In the genomic region with DNA sequence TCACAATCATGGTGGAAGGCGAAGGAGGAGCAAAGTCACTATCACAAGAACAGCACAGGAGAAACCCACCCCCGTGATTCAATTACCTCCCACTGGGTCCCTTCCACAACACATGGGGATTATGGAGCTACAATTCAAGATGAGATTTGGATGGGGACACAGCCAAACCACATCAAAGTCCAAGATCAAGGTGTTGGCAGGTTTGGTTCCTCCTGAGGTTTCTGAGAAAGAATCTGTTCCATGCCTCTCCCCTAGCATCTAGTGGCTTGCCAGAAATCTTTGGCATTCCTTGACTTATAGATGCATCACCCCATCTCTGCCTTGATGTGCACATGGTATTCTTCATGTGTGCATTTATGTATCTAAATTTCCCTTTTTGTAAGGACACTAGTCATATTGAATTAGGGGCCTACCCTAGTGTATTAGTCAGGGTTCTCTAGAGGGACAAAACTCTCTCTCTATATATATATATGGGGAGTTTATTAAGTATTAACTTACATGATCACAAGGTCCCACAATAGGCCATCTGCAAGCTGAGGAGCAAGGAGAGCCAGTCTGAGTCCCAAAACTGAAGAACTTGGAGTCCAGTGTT, we compare ENCODE assay signal across 9 cellular contexts. TPM values are rescaled to one million over a fixed set of nuclear protein-coding genes. Genes with fewer than 3 reads are reported as not detected.
DNase-seq lines count a peak whose midpoint lies in the region; ATAC-seq lines count a peak whose summit lies in the region.
"Not testable (repeated sequence)": the region's sequence is repeated elsewhere in the genome, so short reads cannot be mapped to it uniquely, and the experiment has no call there.
"Had no signal": no experiment of that assay in that cellular context is flagged by ENCODE, and none has a peak within 500 bp of the region (broad histone marks: within the 10 kb centered on the region; RNA-seq: fewer than 3 reads in every experiment).

No MANE protein-coding gene starts in this region.

- not testable (repeated sequence) for H2AK5ac ChIP-seq in mesenchymal stem cell (ENCODE audit: low read length, severe bottlenecking)

- H3K27ac Mint-ChIP-seq in CD4-positive, alpha-beta memory T cell, result peak overlapping the region; percentile 3 to 97 (median 83)
- H3K27ac Mint-ChIP-seq in T-helper 1 cell treated with Interleukin-12 subunit alpha and Interleukin-12 subunit beta and Interleukin-4 antibody, amounts not matched to agents 30 μg/mL and 1 μg/mL, for 36 hours, result peak overlapping the region; percentile 8
- peak overlapping the region; percentile 61 for H3K27ac Mint-ChIP-seq in activated CD8-positive, alpha-beta T cell treated with anti-CD3 and anti-CD28 coated beads, Interleukin-2, amount 10 ng/mL, durations not matched to agents 7 days and 5 days
- H3K27ac Mint-ChIP-seq in activated naive CD8-positive, alpha-beta T cell, result peak overlapping the region; percentile 89

- peak overlapping the region; percentile 41 for H4K8ac ChIP-seq in mesenchymal stem cell (ENCODE audit: low read length)

- H3K23ac ChIP-seq in mesenchymal stem cell (ENCODE audit: low read length in 2 of 2), result not testable (repeated sequence)

- not testable (repeated sequence) for H3K27me3 Mint-ChIP-seq in CD4-positive, alpha-beta memory T cell; T-helper 1 cell treated with Interleukin-12 subunit alpha and Interleukin-12 subunit beta and Interleukin-4 antibody, amounts not matched to agents 30 μg/mL and 1 μg/mL, for 36 hours (ENCODE audit: low read depth); activated CD8-positive, alpha-beta T cell treated with anti-CD3 and anti-CD28 coated beads, Interleukin-2, amount 10 ng/mL, durations not matched to agents 7 days and 5 days (ENCODE audit: low read depth); activated naive CD8-positive, alpha-beta T cell

- H3K4me3 ChIP-seq in CD4-positive, alpha-beta memory T cell (ENCODE audit: low read length in 2 of 2); Jurkat, Clone E6-1 (ENCODE audit: low read length); mesenchymal stem cell (ENCODE audit: insufficient read depth in 1 of 2, low read depth in 1 of 2, low read length in 2 of 2): not testable (repeated sequence)

- POLR2A ChIA-PET in CD4-positive, alpha-beta memory T cell (lab: Charles Lee; ENCODE audit: partially characterized antibody), result interaction anchor here (1.3 to 2.3 kb wide), 2 partner anchors 30 to 35 kb away, joined by 3 to 20 read pairs; no protein-coding TSS in a partner anchor
- POLR2A ChIA-PET in activated CD8-positive, alpha-beta T cell treated with anti-CD3 and anti-CD28 coated beads, Interleukin-2, amount 10 ng/mL, durations not matched to agents 7 days and 5 days (lab: Charles Lee), result interaction anchor here (1.5 kb wide), 1 partner anchor 55 kb away, joined by 4 read pairs; no protein-coding TSS in a partner anchor

- not testable (repeated sequence) for H3K4me2 ChIP-seq in mesenchymal stem cell (ENCODE audit: low read length, poor library complexity, severe bottlenecking)

- 86% methylated on average over 1 of the region's 2 CpGs for WGBS in mesenchymal stem cell

- H3K9me3 ChIP-seq in CD4-positive, alpha-beta memory T cell (ENCODE audit: control insufficient read depth in 1 of 2, low read length in 2 of 2); mesenchymal stem cell (ENCODE audit: control insufficient read depth, low read length): not testable (repeated sequence)

- not testable (repeated sequence) for H3K79me1 ChIP-seq in mesenchymal stem cell (replicated peaks; ENCODE audit: low read length, poor library complexity, severe bottlenecking)

- not testable (repeated sequence) for H3K36me3 ChIP-seq in CD4-positive, alpha-beta memory T cell (ENCODE audit: insufficient read depth, low read length); mesenchymal stem cell (ENCODE audit: control insufficient read depth in 1 of 2, insufficient read depth in 2 of 2, low read depth in 1 of 2, low read length in 2 of 2)

- H2AFZ ChIP-seq in mesenchymal stem cell (ENCODE audit: low read depth, low read length), result not testable (repeated sequence)

- not testable (repeated sequence) for H2BK5ac ChIP-seq in mesenchymal stem cell (ENCODE audit: low read depth, low read length, poor library complexity, severe bottlenecking)

- H3K9ac ChIP-seq in mesenchymal stem cell (ENCODE audit: low read length), result not testable (repeated sequence)

- not testable (repeated sequence) for ATAC-seq in activated CD8-positive, alpha-beta T cell treated with anti-CD3 and anti-CD28 coated beads, Interleukin-2, amount 10 ng/mL, durations not matched to agents 7 days and 5 days

- not testable (repeated sequence) for H3K4ac ChIP-seq in mesenchymal stem cell (ENCODE audit: low read depth in 1 of 2, low read length in 2 of 2)

- H3K14ac ChIP-seq in mesenchymal stem cell (ENCODE audit: low read length in 2 of 2), result not testable (repeated sequence)

- CTCF ChIA-PET in CD4-positive, alpha-beta memory T cell (lab: Charles Lee; ENCODE audit: partially characterized antibody), result interaction anchor here (0.9 to 2.7 kb wide), 4 partner anchors 10 to 52 kb away, joined by 3 to 8 read pairs (median 4); partner anchors contain the start of genes ITGA1 and PELO
- CTCF ChIA-PET in activated CD8-positive, alpha-beta T cell treated with anti-CD3 and anti-CD28 coated beads, Interleukin-2, amount 10 ng/mL, durations not matched to agents 7 days and 5 days (lab: Charles Lee), result interaction anchor here (1.2 to 1.4 kb wide), 2 partner anchors 8 to 35 kb away, joined by 3 to 4 read pairs; no protein-coding TSS in a partner anchor

- H3K4me3 Mint-ChIP-seq in CD4-positive, alpha-beta memory T cell, result peak overlapping the region in 3 of 8 donors; percentile 55 to 64 (median 62)
- not testable (repeated sequence) for H3K4me3 Mint-ChIP-seq in T-helper 1 cell treated with Interleukin-12 subunit alpha and Interleukin-12 subunit beta and Interleukin-4 antibody, amounts not matched to agents 30 μg/mL and 1 μg/mL, for 36 hours; activated CD8-positive, alpha-beta T cell treated with anti-CD3 and anti-CD28 coated beads, Interleukin-2, amount 10 ng/mL, durations not matched to agents 7 days and 5 days
- H3K4me3 Mint-ChIP-seq in activated naive CD8-positive, alpha-beta T cell, result peak overlapping the region; percentile 45

- H3K36me3 Mint-ChIP-seq in CD4-positive, alpha-beta memory T cell; activated naive CD8-positive, alpha-beta T cell: not testable (repeated sequence)
- peaks cover 17% of the 10 kb centered on the region for H3K36me3 Mint-ChIP-seq in T-helper 1 cell treated with Interleukin-12 subunit alpha and Interleukin-12 subunit beta and Interleukin-4 antibody, amounts not matched to agents 30 μg/mL and 1 μg/mL, for 36 hours (ENCODE audit: low read depth)
- H3K36me3 Mint-ChIP-seq in activated CD8-positive, alpha-beta T cell treated with anti-CD3 and anti-CD28 coated beads, Interleukin-2, amount 10 ng/mL, durations not matched to agents 7 days and 5 days (ENCODE audit: low read depth), result peaks cover 32% of the 10 kb centered on the region

- H3K4me1 Mint-ChIP-seq in CD4-positive, alpha-beta memory T cell, result peaks cover 40 to 66% (median 49%) of the 10 kb centered on the region in 4 donors
- H3K4me1 Mint-ChIP-seq in T-helper 1 cell treated with Interleukin-12 subunit alpha and Interleukin-12 subunit beta and Interleukin-4 antibody, amounts not matched to agents 30 μg/mL and 1 μg/mL, for 36 hours (ENCODE audit: low read depth), result peaks cover 54% of the 10 kb centered on the region
- peaks cover 75% of the 10 kb centered on the region for H3K4me1 Mint-ChIP-seq in activated CD8-positive, alpha-beta T cell treated with anti-CD3 and anti-CD28 coated beads, Interleukin-2, amount 10 ng/mL, durations not matched to agents 7 days and 5 days (ENCODE audit: low read depth)
- peaks cover 74% of the 10 kb centered on the region for H3K4me1 Mint-ChIP-seq in activated naive CD8-positive, alpha-beta T cell (ENCODE audit: low read depth)

- DNase-seq in CD4-positive, alpha-beta memory T cell; activated CD8-positive, alpha-beta T cell treated with anti-CD3 and anti-CD28 coated beads, Interleukin-2, amount 10 ng/mL, durations not matched to agents 7 days and 5 days; mesenchymal stem cell: not testable (repeated sequence)
- peak; percentile 46 for DNase-seq in Jurkat, Clone E6-1 (ENCODE audit: low read depth, low spot score)
- peak; percentile 36 for DNase-seq in astrocyte of the hippocampus (ENCODE audit: low read depth, low spot score)
- peak; percentile 3 for DNase-seq in stimulated activated CD4-positive, alpha-beta T cell treated with anti-CD3 and anti-CD28 coated beads, Interleukin-15, amount 100 ng/mL, for 24 hours

- intact Hi-C loops in CD4-positive, alpha-beta memory T cell (cut with micrococcal nuclease), result loop anchor here (1.0 to 5.0 kb wide), 2 partner anchors 20 to 42 kb away; partner anchors contain the start of genes ITGA1 and PELO

- not testable (repeated sequence) for H3K9me3 Mint-ChIP-seq in CD4-positive, alpha-beta memory T cell; T-helper 1 cell treated with Interleukin-12 subunit alpha and Interleukin-12 subunit beta and Interleukin-4 antibody, amounts not matched to agents 30 μg/mL and 1 μg/mL, for 36 hours; activated CD8-positive, alpha-beta T cell treated with anti-CD3 and anti-CD28 coated beads, Interleukin-2, amount 10 ng/mL, durations not matched to agents 7 days and 5 days (ENCODE audit: insufficient read depth); activated naive CD8-positive, alpha-beta T cell (ENCODE audit: low read depth)

- not testable (repeated sequence) for H2BK120ac ChIP-seq in mesenchymal stem cell (ENCODE audit: low read depth, low read length)

- peak overlapping the region; percentile 28 for H2BK15ac ChIP-seq in mesenchymal stem cell (ENCODE audit: low read depth, poor library complexity, severe bottlenecking)

- peak overlapping the region; percentile 33 to 72 for H3K18ac ChIP-seq in mesenchymal stem cell (ENCODE audit: low read depth in 1 of 2, low read length in 2 of 2)

- not testable (repeated sequence) for H3K27me3 ChIP-seq in CD4-positive, alpha-beta memory T cell (ENCODE audit: insufficient read depth, low read length); mesenchymal stem cell (ENCODE audit: control insufficient read depth in 1 of 2, insufficient read depth in 1 of 2, low read length in 2 of 2)

- not testable (repeated sequence) for H3K27ac ChIP-seq in CD4-positive, alpha-beta memory T cell (ENCODE audit: low read depth, low read length); mesenchymal stem cell (ENCODE audit: low read length, poor library complexity, severe bottlenecking)

- peak overlapping the region; percentile 27 for H4K91ac ChIP-seq in mesenchymal stem cell (ENCODE audit: low read length)

- peaks cover 45% of the 10 kb centered on the region for H3K4me1 ChIP-seq in CD4-positive, alpha-beta memory T cell (ENCODE audit: insufficient read depth, low read length)
- H3K4me1 ChIP-seq in mesenchymal stem cell (ENCODE audit: control insufficient read depth, insufficient read depth, low read depth, low read length), result not testable (repeated sequence)

- peak overlapping the region in 1 of 2 experiments; percentile 55 for H2BK12ac ChIP-seq in mesenchymal stem cell (ENCODE audit: low read length in 2 of 2)

RNA-seq across cellular contexts. Expression of gene ITGA1, which starts 42.8 kb away (rescaled TPM):
- 1 to 10 TPM; 4.2 to 5.8 TPM for total RNA-seq in CD4-positive, alpha-beta memory T cell
- 1 to 10 TPM; 1.9 to 5.5 TPM for polyA plus RNA-seq in CD4-positive, alpha-beta memory T cell
- 1.2 TPM for polyA plus RNA-seq in Jurkat, Clone E6-1 (2012; ENCODE audit: insufficient read depth, insufficient read length)
- total RNA-seq in activated CD8-positive, alpha-beta T cell treated with anti-CD3 and anti-CD28 coated beads, Interleukin-2, amount 10 ng/mL, durations not matched to agents 7 days and 5 days, result 10 to 100 TPM; 18.0 to 19.2 TPM
- polyA plus RNA-seq in mesenchymal stem cell (2013, experiment 1 of 2), result 202 TPM
- 199 TPM for polyA plus RNA-seq in mesenchymal stem cell (2013, experiment 2 of 2)
- total RNA-seq: OCI-LY7 had no signal

RNA-seq across cellular contexts. Expression of gene PELO, which starts 42.8 kb away (rescaled TPM):
- total RNA-seq in CD4-positive, alpha-beta memory T cell, result 10 to 100 TPM; 11.9 to 12.4 TPM
- 1 to 10 TPM; 5.7 to 8.3 TPM for polyA plus RNA-seq in CD4-positive, alpha-beta memory T cell
- 12.3 TPM for polyA plus RNA-seq in Jurkat, Clone E6-1 (2012; ENCODE audit: insufficient read depth, insufficient read length)
- 10 to 100 TPM; 22.9 to 25.7 TPM for total RNA-seq in activated CD8-positive, alpha-beta T cell treated with anti-CD3 and anti-CD28 coated beads, Interleukin-2, amount 10 ng/mL, durations not matched to agents 7 days and 5 days
- 37.4 TPM for polyA plus RNA-seq in mesenchymal stem cell (2013, experiment 1 of 2)
- 35.7 TPM for polyA plus RNA-seq in mesenchymal stem cell (2013, experiment 2 of 2)

Comparison
In these comparisons a context has a peak if more than half of its experiments do, and no peak if none do; other contexts are left out.
1. H3K27ac Mint-ChIP-seq: peak in every context shown above with its lines; median percentile 89 in activated naive CD8-positive, alpha-beta T cell; 83 in CD4-positive, alpha-beta memory T cell; 61 in activated CD8-positive, alpha-beta T cell treated with anti-CD3 and anti-CD28 coated beads, Interleukin-2, amount 10 ng/mL, durations not matched to agents 7 days and 5 days; 8 in T-helper 1 cell treated with Interleukin-12 subunit alpha and Interleukin-12 subunit beta and Interleukin-4 antibody, amounts not matched to agents 30 μg/mL and 1 μg/mL, for 36 hours.